ENCODE assay signal across 18 cellular contexts in genomic region chr4:57710053-57710452, GRCh38.
DNase-seq lines count a peak whose midpoint lies in the region; ATAC-seq, FAIRE-seq and TF ChIP-seq lines count a peak whose summit lies in the region.
"Had no signal": no experiment of that assay in that cellular context is flagged by ENCODE, and none has a peak within 500 bp of the region (broad histone marks: within the 10 kb centered on the region; RNA-seq: fewer than 3 reads in every experiment).

No MANE protein-coding gene starts in this region.

- no peaks in the 10 kb centered on the region; a peak in 1 of 8 replicates for H3K36me3 ChIP-seq in H1 (ENCODE audit: control insufficient read depth in 2 of 4, insufficient read depth in 4 of 4, low read length in 3 of 4)
- H3K36me3 ChIP-seq in pancreas, result no peaks in the 10 kb centered on the region
- H3K36me3 ChIP-seq: HAP-1 had no signal

- H3K4me3 ChIP-seq in H1 (ENCODE audit: extremely low read depth in 1 of 4, insufficient read depth in 2 of 4, low read depth in 3 of 4, low read length in 4 of 4) (no peak overlapping the region), pancreas (no peak overlapping the region)
- H3K4me3 ChIP-seq: GM23248, HAP-1 had no signal

- no peaks in the 10 kb centered on the region for H3K23me2 ChIP-seq in H1 (ENCODE audit: low read depth, low read length)

- H2BK5ac ChIP-seq in H1 (ENCODE audit: low read depth, low read length), result 0 out of 2 replicates have a peak overlapping the region, but pooled peaks have one; percentile 5

- no peak overlapping the region for H2BK120ac ChIP-seq in H1 (replicated peaks; ENCODE audit: low read depth, low read length)

- no peak overlapping the region for H2AK5ac ChIP-seq in H1 (ENCODE audit: low read depth, low read length)

- H3K4me1 ChIP-seq in H1 (replicated peaks in 1 of 4; ENCODE audit: control insufficient read depth in 3 of 4, insufficient read depth in 4 of 4, low read length in 3 of 4), result no peaks in the 10 kb centered on the region
- no peaks in the 10 kb centered on the region for H3K4me1 ChIP-seq in pancreas
- H3K4me1 ChIP-seq: HAP-1 had no signal

- no peak for TF ChIP-seq CTCF in H1 (IDR thresholded peaks at IDR 0.05; ENCODE audit: control extremely low read depth in 1 of 3, insufficient read depth in 1 of 3, low read depth in 1 of 3, low read length in 3 of 3)
- TF ChIP-seq CTCF in pancreas (IDR thresholded peaks at IDR 0.05), result no peak

- H3K79me1 ChIP-seq in H1 (ENCODE audit: low read depth, low read length), result no peaks in the 10 kb centered on the region

- TF ChIP-seq POLR2A in H1 (IDR thresholded peaks at IDR 0.05; ENCODE audit: control extremely low read depth in 1 of 2, low read depth in 2 of 2, low read length in 2 of 2), result no peak

- H3K4ac ChIP-seq in H1 (replicated peaks; ENCODE audit: insufficient read length, low read depth, low read length), result no peak overlapping the region

- H3K9me3 ChIP-seq in H1 (ENCODE audit: insufficient read depth in 2 of 2, low read depth in 1 of 2, low read length in 1 of 2) (peaks cover 8 to 10% of the 10 kb centered on the region in 2 experiments), pancreas (no peaks in the 10 kb centered on the region)
- H3K9me3 ChIP-seq: HAP-1, SK-N-SH had no signal

- no peak overlapping the region for H2BK20ac ChIP-seq in H1 (ENCODE audit: low read length)

- no peak overlapping the region for H3K4me2 ChIP-seq in H1 (ENCODE audit: insufficient read depth in 1 of 2, low read depth in 2 of 2, low read length in 2 of 2)
- H3K4me2 ChIP-seq: SK-N-SH had no signal

- no peak overlapping the region for H2AFZ ChIP-seq in H1 (ENCODE audit: low read length)
- H2AFZ ChIP-seq: GM23248 had no signal

- H2BK15ac ChIP-seq in H1 (ENCODE audit: low read length), result no peak overlapping the region

- no peak for TF ChIP-seq EP300 in H1 (IDR thresholded peaks at IDR 0.05; ENCODE audit: borderline replicate concordance in 1 of 2, low read depth in 2 of 2, low read length in 2 of 2)

- H4K8ac ChIP-seq in H1 (ENCODE audit: extremely low read depth, insufficient read depth, low read length), result no peak overlapping the region

- intact Hi-C loops in pancreas (cut with DNase I), result no loop called here

- no peaks in the 10 kb centered on the region for H4K20me1 ChIP-seq in H1 (replicated peaks in 1 of 2; ENCODE audit: control insufficient read depth in 1 of 2, insufficient read depth in 2 of 2, low read length in 2 of 2)

- H3K9ac ChIP-seq in H1 (replicated peaks in 1 of 4; ENCODE audit: extremely low read depth in 1 of 4, low read depth in 3 of 4, low read length in 3 of 4), result no peak overlapping the region
- H3K9ac ChIP-seq: GM23248, SK-N-SH had no signal

- H3K79me2 ChIP-seq in H1 (ENCODE audit: control insufficient read depth in 1 of 2, insufficient read depth in 2 of 2, low read length in 2 of 2), result no peaks in the 10 kb centered on the region

- H3K27me3 ChIP-seq in H1 (replicated peaks in 1 of 4; ENCODE audit: control insufficient read depth in 3 of 4, extremely low read depth in 1 of 4, insufficient read depth in 3 of 4, low read length in 3 of 4), result no peaks in the 10 kb centered on the region
- H3K27me3 ChIP-seq in pancreas, result no peaks in the 10 kb centered on the region

- POLR2A ChIA-PET in H1 (lab: Charles Lee; ENCODE audit: partially characterized antibody), result no interaction called here

- ATAC-seq in GM18858 (IDR thresholded peaks at IDR 0.05; ENCODE audit: unreplicated experiment), result peak; percentile 87
- ATAC-seq in HG03432 (IDR thresholded peaks at IDR 0.05; ENCODE audit: unreplicated experiment), result peak; percentile 86
- no peak for ATAC-seq in pancreas
- ATAC-seq: CD8-positive, alpha-beta T cell had no signal

- DNase-seq in H1 (ENCODE audit: low read depth in 1 of 2, low spot score in 2 of 2) (no peak), NCI-H82 (lab: John Stamatoyannopoulos, UW) (no peak), pancreas (no peak), retina (no peak), islet precursor cell (no peak)
- DNase-seq: CD8-positive, alpha-beta T cell; DND-41; GM23248; Karpas-422; NCI-H1694; NCI-H2081 treated with DMSO at 0.1 percent for 48 hours; NCI-H510A; SHP77 treated with DMSO at 0.1 percent for 48 hours; SK-N-SH had no signal

- H3K23ac ChIP-seq in H1 (ENCODE audit: insufficient read length), result no peak overlapping the region

- CTCF ChIA-PET in H1 (lab: Charles Lee; ENCODE audit: partially characterized antibody), result interaction anchor here (0.6 to 1.6 kb wide), 3 partner anchors 20 to 267 kb away, joined by 3 to 5 read pairs (median 4); no protein-coding TSS in a partner anchor

- no peak overlapping the region for H3K56ac ChIP-seq in H1 (replicated peaks; ENCODE audit: insufficient read length, low read depth, low read length)

- FAIRE-seq in H1 (lab: Jason Lieb, UNC) (no peak), pancreas (lab: Jason Lieb, UNC) (no peak)

- no peak overlapping the region for H4K91ac ChIP-seq in H1 (replicated peaks; ENCODE audit: insufficient read length, low read length)

- H2BK12ac ChIP-seq in H1 (ENCODE audit: low read depth, low read length), result no peak overlapping the region

- TF ChIP-seq RAD21 in H1 (IDR thresholded peaks at IDR 0.05 in 1 of 2, conservative IDR thresholded peaks at IDR 0.05 in 1 of 2; ENCODE audit: low read depth in 2 of 2, low read length in 2 of 2), result no peak

- H3K27ac ChIP-seq in H1 (ENCODE audit: low read depth, low read length) (no peak overlapping the region), pancreas (no peak overlapping the region)
- H3K27ac ChIP-seq: GM23248, RWPE1 had no signal

- H3K18ac ChIP-seq in H1 (ENCODE audit: extremely low read depth, low read length), result no peak overlapping the region

- 91% methylated on average over 2 of the region's 2 CpGs; no CpG with 5 or more reads in 1 of the 2 experiments for WGBS in H1 (ENCODE audit: extremely low coverage in 1 of 2, insufficient coverage in 1 of 2, insufficient read length in 1 of 2, insufficient replicate concordance in 2 of 2, low coverage in 1 of 2, low lambda C conversion rate in 2 of 2, missing lambda C conversion rate in 1 of 2), 2 experiments
- WGBS in pancreas, 2 donors, result 57 to 77% methylated on average over 2 of the region's 2 CpGs

- H4K5ac ChIP-seq in H1 (ENCODE audit: insufficient read length, low read depth, low read length), result no peak overlapping the region

- no peak overlapping the region for H3K14ac ChIP-seq in H1 (ENCODE audit: insufficient read length)

TF ChIP-seq in H1, 55 proteins besides CTCF, POLR2A, EP300 and RAD21:
- TF ChIP-seq JUND (IDR thresholded peaks at IDR 0.05; ENCODE audit: low read length), result no peak
- TF ChIP-seq POU5F1 (IDR thresholded peaks at IDR 0.05; ENCODE audit: low read depth, low read length), result no peak
- no peak for TF ChIP-seq KDM4A (IDR thresholded peaks at IDR 0.05; ENCODE audit: low read depth, low read length, severe bottlenecking)
- TF ChIP-seq SRF (IDR thresholded peaks at IDR 0.05; ENCODE audit: low read depth, low read length), result no peak
- no peak for TF ChIP-seq EGR1 (IDR thresholded peaks at IDR 0.05; ENCODE audit: borderline replicate concordance, low read depth, low read length)
- no peak for TF ChIP-seq CTBP2 (IDR thresholded peaks at IDR 0.05; ENCODE audit: borderline replicate concordance, insufficient read depth, insufficient read length, low read length)
- no peak for TF ChIP-seq SIN3A (conservative IDR thresholded peaks at IDR 0.05 in 1 of 2, IDR thresholded peaks at IDR 0.05 in 1 of 2; ENCODE audit: low read depth in 1 of 2, low read length in 2 of 2)
- TF ChIP-seq HDAC6 (IDR thresholded peaks at IDR 0.05; ENCODE audit: low read depth, low read length), result no peak
- no peak for TF ChIP-seq SP4 (IDR thresholded peaks at IDR 0.05; ENCODE audit: low read length)
- no peak for TF ChIP-seq TBP (IDR thresholded peaks at IDR 0.05; ENCODE audit: low read depth, low read length)
- TF ChIP-seq SIX5 (IDR thresholded peaks at IDR 0.05; ENCODE audit: low read depth, low read length), result no peak
- TF ChIP-seq CHD1 (IDR thresholded peaks at IDR 0.05; ENCODE audit: low read depth, low read length), result no peak
- TF ChIP-seq MAFK (IDR thresholded peaks at IDR 0.05; ENCODE audit: low read depth, low read length), result no peak
- TF ChIP-seq RFX5 (IDR thresholded peaks at IDR 0.05; ENCODE audit: borderline replicate concordance, low read depth, low read length), result no peak

Comparison
In these comparisons a context has a peak if more than half of its experiments do, and no peak if none do; other contexts are left out.
1. ATAC-seq: peak in GM18858 (single experiment) and HG03432 (single experiment); none in pancreas (0 of 4).